8 cellular contexts compared by ENCODE assay signal in the genomic region with DNA sequence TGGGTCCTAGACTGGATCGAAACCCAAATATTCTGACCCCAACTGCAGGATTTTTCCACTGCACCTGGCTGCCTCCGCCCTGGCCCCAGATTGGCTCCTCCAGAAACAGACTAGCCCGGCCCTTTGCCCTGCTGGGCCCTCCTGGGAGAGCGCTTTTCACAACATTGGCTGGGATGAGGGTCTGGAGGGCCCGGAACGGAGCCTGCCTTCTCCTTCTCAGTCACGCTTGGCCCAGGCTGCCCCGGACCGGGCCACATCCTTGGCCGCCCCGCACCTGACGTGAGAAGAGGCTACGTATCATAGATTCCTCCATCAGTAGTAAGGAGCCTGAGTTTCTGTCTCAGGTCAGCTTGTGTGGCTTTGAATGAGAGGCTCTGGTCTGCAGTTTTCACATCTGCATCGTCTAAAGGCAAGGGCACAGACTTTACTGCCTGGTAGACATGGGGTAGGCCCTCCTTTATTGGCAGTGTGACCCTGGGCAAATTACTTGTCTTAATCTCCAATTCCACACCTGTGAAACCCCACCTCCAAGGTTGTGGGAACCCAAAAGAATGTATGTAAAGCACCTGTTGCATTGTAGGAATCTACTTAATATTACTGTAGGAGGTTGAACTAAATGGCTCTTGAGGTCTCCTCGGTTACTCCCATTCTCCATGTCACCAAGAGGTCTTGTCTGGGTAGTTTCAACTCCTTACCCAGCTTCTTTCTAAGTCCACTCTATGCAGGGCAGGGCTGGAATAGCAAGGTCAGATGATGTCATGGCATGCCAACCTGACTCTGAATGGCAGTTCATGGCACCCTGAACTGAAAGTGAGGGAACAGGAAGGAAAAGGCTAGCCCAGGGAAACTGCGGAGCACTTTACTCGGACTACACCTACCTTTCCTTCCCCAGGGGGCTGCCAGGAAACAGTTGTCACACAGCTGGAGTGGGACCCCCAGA. TPM values are rescaled to one million over a fixed set of nuclear protein-coding genes. Genes with fewer than 3 reads are reported as not detected.
DNase-seq lines count a peak whose midpoint lies in the region; ATAC-seq, FAIRE-seq and TF ChIP-seq lines count a peak whose summit lies in the region.

No MANE protein-coding gene starts in this region.

- no peak for FAIRE-seq in pancreas (lab: Jason Lieb, UNC)

- ATAC-seq in GM18511 (IDR thresholded peaks at IDR 0.05; ENCODE audit: unreplicated experiment) (peak; percentile 12), HG02981 (IDR thresholded peaks at IDR 0.05; ENCODE audit: unreplicated experiment) (peak; percentile 21), WTC11 (peak; percentile 81), pancreas (peak; percentile 24 to 42 (median 33)), HG03442 (IDR thresholded peaks at IDR 0.05; ENCODE audit: unreplicated experiment) (no peak)

- H3K27me3 Mint-ChIP-seq in WTC11 (ENCODE audit: low read depth) = peaks cover 4% of the 10 kb centered on the region; the same call in 1 of the 2 replicates

- H3K36me3 ChIP-seq in pancreas = peaks cover 0 to 9% (median 3%) of the 10 kb centered on the region in 3 donors

- no peaks in the 10 kb centered on the region for H3K9me3 ChIP-seq in pancreas

- CTCF ChIA-PET in WTC11 (lab: Charles Lee) = interaction anchor here (0.8 to 2.4 kb wide), 5 partner anchors 19 to 126 kb away, joined by 3 to 8 read pairs (median 3); a partner anchor contains a TSS

- H3K4me3 Mint-ChIP-seq in WTC11 = peak overlapping the region; percentile 82

- no peaks in the 10 kb centered on the region for H3K27me3 ChIP-seq in pancreas

- peak; percentile 77 for DNase-seq in WTC11 (ENCODE audit: low spot score)
- peak; percentile 24 for DNase-seq in germinal center (ENCODE audit: low spot score)
- DNase-seq in pancreas = peak; percentile 40 to 72 (median 52)
- DNase-seq in NCI-H526 (lab: John Stamatoyannopoulos, UW) = no peak
- no peak for DNase-seq in occipital lobe (lab: John Stamatoyannopoulos, UW)

- intact Hi-C loops in pancreas (cut with DNase I) = no loop called here

- H3K4me1 ChIP-seq in pancreas = peaks cover 20 to 22% (median 22%) of the 10 kb centered on the region in 3 donors

- 14 to 17% methylated on average over 17 of the region's 17 CpGs for WGBS in pancreas, 2 donors

- peak overlapping the region; percentile 98 for H3K27ac Mint-ChIP-seq in WTC11

- TF ChIP-seq CTCF in WTC11 (IDR thresholded peaks at IDR 0.05) (no peak), pancreas (IDR thresholded peaks at IDR 0.05) (no peak)

- peaks cover 40% of the 10 kb centered on the region for H3K4me1 Mint-ChIP-seq in WTC11

- peak overlapping the region; percentile 82 to 94 (median 87) for H3K27ac ChIP-seq in pancreas

- H3K9me3 Mint-ChIP-seq in WTC11 = no peaks in the 10 kb centered on the region

- POLR2A ChIA-PET in WTC11 (lab: Charles Lee) = interaction anchor here (1.9 kb wide), 1 partner anchor 52 kb away, joined by 6 read pairs; a partner anchor contains a TSS

- H3K4me3 ChIP-seq in pancreas = peak overlapping the region; percentile 47 to 86 (median 74)

- H3K36me3 Mint-ChIP-seq in WTC11 = peaks cover 4% of the 10 kb centered on the region

TF ChIP-seq in WTC11, 78 proteins besides CTCF, POLR2A, EP300 and RAD21 (continues in another document):
- TF ChIP-seq, protein P1, sequence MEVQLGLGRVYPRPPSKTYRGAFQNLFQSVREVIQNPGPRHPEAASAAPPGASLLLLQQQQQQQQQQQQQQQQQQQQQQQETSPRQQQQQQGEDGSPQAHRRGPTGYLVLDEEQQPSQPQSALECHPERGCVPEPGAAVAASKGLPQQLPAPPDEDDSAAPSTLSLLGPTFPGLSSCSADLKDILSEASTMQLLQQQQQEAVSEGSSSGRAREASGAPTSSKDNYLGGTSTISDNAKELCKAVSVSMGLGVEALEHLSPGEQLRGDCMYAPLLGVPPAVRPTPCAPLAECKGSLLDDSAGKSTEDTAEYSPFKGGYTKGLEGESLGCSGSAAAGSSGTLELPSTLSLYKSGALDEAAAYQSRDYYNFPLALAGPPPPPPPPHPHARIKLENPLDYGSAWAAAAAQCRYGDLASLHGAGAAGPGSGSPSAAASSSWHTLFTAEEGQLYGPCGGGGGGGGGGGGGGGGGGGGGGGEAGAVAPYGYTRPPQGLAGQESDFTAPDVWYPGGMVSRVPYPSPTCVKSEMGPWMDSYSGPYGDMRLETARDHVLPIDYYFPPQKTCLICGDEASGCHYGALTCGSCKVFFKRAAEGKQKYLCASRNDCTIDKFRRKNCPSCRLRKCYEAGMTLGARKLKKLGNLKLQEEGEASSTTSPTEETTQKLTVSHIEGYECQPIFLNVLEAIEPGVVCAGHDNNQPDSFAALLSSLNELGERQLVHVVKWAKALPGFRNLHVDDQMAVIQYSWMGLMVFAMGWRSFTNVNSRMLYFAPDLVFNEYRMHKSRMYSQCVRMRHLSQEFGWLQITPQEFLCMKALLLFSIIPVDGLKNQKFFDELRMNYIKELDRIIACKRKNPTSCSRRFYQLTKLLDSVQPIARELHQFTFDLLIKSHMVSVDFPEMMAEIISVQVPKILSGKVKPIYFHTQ (CRISPR knock-in tag; IDR thresholded peaks at IDR 0.05) = no peak
- TF ChIP-seq, protein P2, sequence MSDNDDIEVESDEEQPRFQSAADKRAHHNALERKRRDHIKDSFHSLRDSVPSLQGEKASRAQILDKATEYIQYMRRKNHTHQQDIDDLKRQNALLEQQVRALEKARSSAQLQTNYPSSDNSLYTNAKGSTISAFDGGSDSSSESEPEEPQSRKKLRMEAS (CRISPR knock-in tag; IDR thresholded peaks at IDR 0.05) = peak; percentile 9; the same call in 1 of the 2 replicates
- TF ChIP-seq ZNF671 (CRISPR knock-in tag; IDR thresholded peaks at IDR 0.05) = no peak
- TF ChIP-seq, protein P3, sequence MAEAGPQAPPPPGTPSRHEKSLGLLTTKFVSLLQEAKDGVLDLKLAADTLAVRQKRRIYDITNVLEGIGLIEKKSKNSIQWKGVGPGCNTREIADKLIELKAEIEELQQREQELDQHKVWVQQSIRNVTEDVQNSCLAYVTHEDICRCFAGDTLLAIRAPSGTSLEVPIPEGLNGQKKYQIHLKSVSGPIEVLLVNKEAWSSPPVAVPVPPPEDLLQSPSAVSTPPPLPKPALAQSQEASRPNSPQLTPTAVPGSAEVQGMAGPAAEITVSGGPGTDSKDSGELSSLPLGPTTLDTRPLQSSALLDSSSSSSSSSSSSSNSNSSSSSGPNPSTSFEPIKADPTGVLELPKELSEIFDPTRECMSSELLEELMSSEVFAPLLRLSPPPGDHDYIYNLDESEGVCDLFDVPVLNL (CRISPR knock-in tag; IDR thresholded peaks at IDR 0.05; ENCODE audit: borderline replicate concordance, low read depth) = no peak
- TF ChIP-seq, protein P4, sequence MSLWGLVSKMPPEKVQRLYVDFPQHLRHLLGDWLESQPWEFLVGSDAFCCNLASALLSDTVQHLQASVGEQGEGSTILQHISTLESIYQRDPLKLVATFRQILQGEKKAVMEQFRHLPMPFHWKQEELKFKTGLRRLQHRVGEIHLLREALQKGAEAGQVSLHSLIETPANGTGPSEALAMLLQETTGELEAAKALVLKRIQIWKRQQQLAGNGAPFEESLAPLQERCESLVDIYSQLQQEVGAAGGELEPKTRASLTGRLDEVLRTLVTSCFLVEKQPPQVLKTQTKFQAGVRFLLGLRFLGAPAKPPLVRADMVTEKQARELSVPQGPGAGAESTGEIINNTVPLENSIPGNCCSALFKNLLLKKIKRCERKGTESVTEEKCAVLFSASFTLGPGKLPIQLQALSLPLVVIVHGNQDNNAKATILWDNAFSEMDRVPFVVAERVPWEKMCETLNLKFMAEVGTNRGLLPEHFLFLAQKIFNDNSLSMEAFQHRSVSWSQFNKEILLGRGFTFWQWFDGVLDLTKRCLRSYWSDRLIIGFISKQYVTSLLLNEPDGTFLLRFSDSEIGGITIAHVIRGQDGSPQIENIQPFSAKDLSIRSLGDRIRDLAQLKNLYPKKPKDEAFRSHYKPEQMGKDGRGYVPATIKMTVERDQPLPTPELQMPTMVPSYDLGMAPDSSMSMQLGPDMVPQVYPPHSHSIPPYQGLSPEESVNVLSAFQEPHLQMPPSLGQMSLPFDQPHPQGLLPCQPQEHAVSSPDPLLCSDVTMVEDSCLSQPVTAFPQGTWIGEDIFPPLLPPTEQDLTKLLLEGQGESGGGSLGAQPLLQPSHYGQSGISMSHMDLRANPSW (CRISPR knock-in tag; conservative IDR thresholded peaks at IDR 0.05; ENCODE audit: low read depth) = no peak

RNA-seq across cellular contexts. Expression of a gene that starts 0.7 kb away (rescaled TPM):
- total RNA-seq in WTC11 (2021) = not detected in 3 replicates
- total RNA-seq in pancreas = not detected
- not detected for polyA plus RNA-seq in pancreas
- not detected for total RNA-seq in occipital lobe

RNA-seq across cellular contexts. Expression of a gene that starts 0.8 kb away (rescaled TPM):
- total RNA-seq in WTC11 (2021) (53.2 to 59.4 TPM (median 54.1 TPM) in 3 replicates), pancreas (10 to 100 TPM; 45.0 to 78.1 (median 61.6) TPM), occipital lobe (51.2 TPM)
- 10 to 100 TPM; 36.4 to 44.0 TPM for polyA plus RNA-seq in pancreas

RNA-seq across cellular contexts. Expression of a gene that starts 9.8 kb away (rescaled TPM):
- total RNA-seq in WTC11 (2021) = 14.1 to 21.6 TPM (median 18.5 TPM) in 3 replicates
- total RNA-seq in pancreas = 1 to 10 TPM; 2.5 to 9.9 (median 6.6) TPM
- polyA plus RNA-seq in pancreas = 10 to 100 TPM; 16.9 to 23.6 TPM
- total RNA-seq in occipital lobe = 7.6 TPM

RNA-seq across cellular contexts. Expression of a gene that starts 34.6 kb away (rescaled TPM):
- total RNA-seq in WTC11 (2021) = not detected in 3 replicates
- under 1 TPM in 2 of 6 donors, not detected in 4; 0.09 to 0.73 TPM for total RNA-seq in pancreas
- polyA plus RNA-seq in pancreas = not detected
- not detected for total RNA-seq in occipital lobe

RNA-seq across cellular contexts. Expression of a gene that starts 52.4 kb away (rescaled TPM):
- total RNA-seq in WTC11 (2021) = 157 to 190 TPM (median 158 TPM) in 3 replicates
- total RNA-seq in pancreas = 10 to 100 TPM; 34.2 to 43.5 (median 39.5) TPM
- 10 to 100 TPM; 32.0 to 41.7 TPM for polyA plus RNA-seq in pancreas
- 69.1 TPM for total RNA-seq in occipital lobe

Comparison
In these comparisons a context has a peak if more than half of its experiments do, and no peak if none do; other contexts are left out.
1. DNase-seq: peak in WTC11 (single experiment), germinal center (single experiment) and pancreas (6 of 6); none in NCI-H526 (0 of 2) and occipital lobe (single experiment).